Comparison of ENCODE assay signal across 13 cellular contexts in the genomic region with DNA sequence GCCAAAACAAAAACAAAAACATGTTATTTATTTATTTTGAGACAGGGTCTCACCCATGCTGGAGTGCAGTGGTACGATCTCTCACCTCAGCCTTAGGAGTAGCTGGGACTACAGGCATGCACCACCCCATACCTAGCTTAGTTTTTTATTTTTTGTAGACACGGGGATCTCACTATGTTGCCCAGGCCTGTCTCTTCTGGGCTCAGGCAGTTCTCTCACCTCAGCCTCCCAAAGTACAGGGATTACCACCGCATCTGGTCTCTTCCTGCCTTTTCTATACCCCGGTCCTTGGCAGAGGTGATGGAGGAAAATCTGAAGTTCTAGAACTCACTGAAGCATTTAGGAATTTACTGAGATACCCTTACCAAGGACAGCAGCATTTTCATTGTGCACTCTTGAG. TPM values are rescaled to one million over a fixed set of nuclear protein-coding genes. Genes with fewer than 3 reads are reported as not detected.
DNase-seq lines count a peak whose midpoint lies in the region; ATAC-seq, FAIRE-seq and TF ChIP-seq lines count a peak whose summit lies in the region.
"Had no signal": no experiment of that assay in that cellular context is flagged by ENCODE, and none has a peak within 500 bp of the region (broad histone marks: within the 10 kb centered on the region; RNA-seq: fewer than 3 reads in every experiment).

No MANE protein-coding gene starts in this region.

- peak overlapping the region; percentile 93 for H3K9ac ChIP-seq in PC-3 (ENCODE audit: low read length)

- H3K4me3 ChIP-seq in PC-3 (ENCODE audit: low read length) (no peak overlapping the region), esophagus squamous epithelium (no peak overlapping the region), small intestine (ENCODE audit: low read depth in 1 of 2, low read length in 2 of 2) (no peak overlapping the region), GM23338 (no peak overlapping the region)
- H3K4me3 ChIP-seq: body of pancreas had no signal

- peaks cover 28% of the 10 kb centered on the region for H3F3A ChIP-seq in PC-3 (ENCODE audit: low read length, unreplicated experiment)
- H3F3A ChIP-seq in GM23338 (replicated peaks; ENCODE audit: low read depth) = peaks cover 30% of the 10 kb centered on the region

- H3K27ac Mint-ChIP-seq in activated CD4-positive, alpha-beta memory T cell treated with anti-CD3 and anti-CD28 coated beads for 36 hours = peak overlapping the region; percentile 47
- no peak overlapping the region for H3K27ac Mint-ChIP-seq in activated CD4-positive, alpha-beta memory T cell treated with anti-CD3 and anti-CD28 coated beads, Interleukin-2, amount 10 ng/mL, durations not matched to agents 7 days and 5 days
- H3K27ac Mint-ChIP-seq in GM23338 = no peak overlapping the region
- H3K27ac Mint-ChIP-seq: endodermal cell had no signal

- POLR2A ChIA-PET in activated CD4-positive, alpha-beta memory T cell treated with anti-CD3 and anti-CD28 coated beads for 36 hours (lab: Charles Lee) = interaction anchor here (1.5 kb wide), 1 partner anchor 11 kb away, joined by 3 read pairs; no protein-coding TSS in a partner anchor
- POLR2A ChIA-PET in activated CD4-positive, alpha-beta memory T cell treated with anti-CD3 and anti-CD28 coated beads, Interleukin-2, amount 10 ng/mL, durations not matched to agents 7 days and 5 days (lab: Charles Lee) = interaction anchor here (3.7 to 13.0 kb wide), 3 partner anchors 7 to 79 kb away, joined by 18 to 229 read pairs (median 34); a partner anchor contains a TSS
- POLR2A ChIA-PET in PC-3 (lab: Charles Lee; ENCODE audit: unreplicated experiment) = no interaction called here

- H3K9me3 ChIP-seq in PC-3 (ENCODE audit: low read length) = no peaks in the 10 kb centered on the region
- H3K9me3 ChIP-seq in esophagus squamous epithelium = no peaks in the 10 kb centered on the region
- no peaks in the 10 kb centered on the region for H3K9me3 ChIP-seq in small intestine (ENCODE audit: control insufficient read depth, low read depth)
- H3K9me3 ChIP-seq: body of pancreas had no signal

- H3K4me1 Mint-ChIP-seq in activated CD4-positive, alpha-beta memory T cell treated with anti-CD3 and anti-CD28 coated beads for 36 hours (ENCODE audit: low read depth) = peaks cover 71% of the 10 kb centered on the region
- H3K4me1 Mint-ChIP-seq in activated CD4-positive, alpha-beta memory T cell treated with anti-CD3 and anti-CD28 coated beads, Interleukin-2, amount 10 ng/mL, durations not matched to agents 7 days and 5 days = peaks cover 79% of the 10 kb centered on the region
- H3K4me1 Mint-ChIP-seq in GM23338 = peaks cover 69% of the 10 kb centered on the region

- 0 out of 2 replicates have a peak overlapping the region, but pooled peaks have one; percentile 1 for H3K4me2 ChIP-seq in PC-3 (ENCODE audit: low read length)
- no peak overlapping the region for H3K4me2 ChIP-seq in GM23338

- H3K79me2 ChIP-seq in PC-3 (ENCODE audit: low read length) (peaks cover 33% of the 10 kb centered on the region), GM23338 (replicated peaks; ENCODE audit: insufficient read depth) (peaks cover 3% of the 10 kb centered on the region; the same call in 1 of the 2 replicates)

- intact Hi-C loops in activated CD4-positive, alpha-beta memory T cell treated with anti-CD3 and anti-CD28 coated beads for 36 hours (cut with micrococcal nuclease) = loop anchor here (10.0 kb wide), 1 partner anchor 1480 kb away; no protein-coding TSS in a partner anchor
- intact Hi-C loops in PC-3 (cut with micrococcal nuclease) = no loop called here
- intact Hi-C loops in esophagus squamous epithelium (cut with DNase I) = no loop called here

- peaks cover 83% of the 10 kb centered on the region for H3K4me1 ChIP-seq in PC-3 (ENCODE audit: insufficient read depth, low read length)
- peaks cover 74 to 100% (median 85%) of the 10 kb centered on the region in 3 donors for H3K4me1 ChIP-seq in esophagus squamous epithelium
- H3K4me1 ChIP-seq in small intestine (ENCODE audit: control insufficient read depth in 2 of 2, insufficient read depth in 1 of 2, low read depth in 1 of 2, low read length in 1 of 2) = peaks cover 0 to 15% of the 10 kb centered on the region in 2 donors
- peaks cover 72% of the 10 kb centered on the region for H3K4me1 ChIP-seq in GM23338 (ENCODE audit: insufficient read depth)

- DNase-seq in activated CD4-positive, alpha-beta memory T cell treated with anti-CD3 and anti-CD28 coated beads for 36 hours = no peak
- DNase-seq in activated CD4-positive, alpha-beta memory T cell treated with anti-CD3 and anti-CD28 coated beads, Interleukin-2, amount 10 ng/mL, durations not matched to agents 7 days and 5 days = no peak
- DNase-seq in PC-3 (no peak), esophagus squamous epithelium (lab: John Stamatoyannopoulos, UW) (no peak), small intestine (no peak), GM23338 (ENCODE audit: low spot score) (no peak), DMS79 (lab: John Stamatoyannopoulos, UW) (no peak)
- DNase-seq: activated CD8-positive, alpha-beta memory T cell treated with anti-CD3 and anti-CD28 coated beads, Interleukin-2, amount 50 U/mL, for 48 hours; body of pancreas; EL; endodermal cell; MV-4-11 had no signal

- ATAC-seq in PC-3 (no peak), GM23338 (no peak), GM18873 (IDR thresholded peaks at IDR 0.05; ENCODE audit: low FRiP score, unreplicated experiment) (no peak)
- ATAC-seq: body of pancreas had no signal

- TF ChIP-seq CTCF in PC-3 (conservative IDR thresholded peaks at IDR 0.05; ENCODE audit: low read depth, low read length) (no peak), esophagus squamous epithelium (IDR thresholded peaks at IDR 0.05) (no peak), GM23338 (conservative IDR thresholded peaks at IDR 0.05; ENCODE audit: low read depth in 2 of 2) (no peak)

- H2AFZ ChIP-seq in PC-3 (ENCODE audit: low read length) (no peak overlapping the region), GM23338 (no peak overlapping the region)

- H3K36me3 Mint-ChIP-seq in activated CD4-positive, alpha-beta memory T cell treated with anti-CD3 and anti-CD28 coated beads for 36 hours = peaks cover 1% of the 10 kb centered on the region
- peaks cover 7% of the 10 kb centered on the region for H3K36me3 Mint-ChIP-seq in activated CD4-positive, alpha-beta memory T cell treated with anti-CD3 and anti-CD28 coated beads, Interleukin-2, amount 10 ng/mL, durations not matched to agents 7 days and 5 days (ENCODE audit: low read depth)
- H3K36me3 Mint-ChIP-seq in GM23338 (ENCODE audit: low read depth) = no peaks in the 10 kb centered on the region

- H3K27ac ChIP-seq in PC-3 (ENCODE audit: low read length) (peak overlapping the region; percentile 97), esophagus squamous epithelium (peak overlapping the region in 3 of 4 donors; percentile 15 to 100 (median 99)), small intestine (ENCODE audit: low read depth in 1 of 2, low read length in 1 of 2) (peak overlapping the region; percentile 13 to 84), GM23338 (ENCODE audit: low read depth) (no peak overlapping the region)

- H3K36me3 ChIP-seq in PC-3 (ENCODE audit: low read depth, low read length) (no peaks in the 10 kb centered on the region), esophagus squamous epithelium (no peaks in the 10 kb centered on the region), small intestine (ENCODE audit: control insufficient read depth in 2 of 2, insufficient read depth in 2 of 2, low read length in 2 of 2) (no peaks in the 10 kb centered on the region), GM23338 (ENCODE audit: insufficient read depth) (no peaks in the 10 kb centered on the region)

- no peak for FAIRE-seq in small intestine (lab: Jason Lieb, UNC)

- BruUV-seq in PC-3 (replicated peaks; lab: Mats Ljungman, UMichigan) = no TSS peak

- no peaks in the 10 kb centered on the region for H3K27me3 Mint-ChIP-seq in activated CD4-positive, alpha-beta memory T cell treated with anti-CD3 and anti-CD28 coated beads for 36 hours
- H3K27me3 Mint-ChIP-seq in activated CD4-positive, alpha-beta memory T cell treated with anti-CD3 and anti-CD28 coated beads, Interleukin-2, amount 10 ng/mL, durations not matched to agents 7 days and 5 days = no peaks in the 10 kb centered on the region
- H3K27me3 Mint-ChIP-seq in GM23338 (ENCODE audit: insufficient read depth, low read depth, poor library complexity) = peaks cover 28% of the 10 kb centered on the region

- CTCF ChIA-PET in activated CD4-positive, alpha-beta memory T cell treated with anti-CD3 and anti-CD28 coated beads for 36 hours (lab: Charles Lee) = interaction anchor here (1.1 to 4.7 kb wide), 2 partner anchors 18 to 122 kb away, joined by 5 to 23 read pairs; no protein-coding TSS in a partner anchor
- CTCF ChIA-PET in activated CD4-positive, alpha-beta memory T cell treated with anti-CD3 and anti-CD28 coated beads, Interleukin-2, amount 10 ng/mL, durations not matched to agents 7 days and 5 days (lab: Charles Lee) = interaction anchor here (0.7 to 4.2 kb wide), 5 partner anchors 11 to 122 kb away, joined by 3 to 18 read pairs (median 10); no protein-coding TSS in a partner anchor
- CTCF ChIA-PET in PC-3 (lab: Charles Lee) = no interaction called here

- peak overlapping the region; percentile 5 for H3K4me3 Mint-ChIP-seq in activated CD4-positive, alpha-beta memory T cell treated with anti-CD3 and anti-CD28 coated beads for 36 hours
- no peak overlapping the region for H3K4me3 Mint-ChIP-seq in activated CD4-positive, alpha-beta memory T cell treated with anti-CD3 and anti-CD28 coated beads, Interleukin-2, amount 10 ng/mL, durations not matched to agents 7 days and 5 days
- H3K4me3 Mint-ChIP-seq in GM23338 = no peak overlapping the region
- H3K4me3 Mint-ChIP-seq: endodermal cell had no signal

- 70 to 75% methylated on average over 4 of the region's 4 CpGs for WGBS in esophagus squamous epithelium, 2 donors
- 88 to 94% (median 90%) methylated on average over 4 of the region's 4 CpGs for WGBS in small intestine, 3 donors

- no peaks in the 10 kb centered on the region for H3K9me2 ChIP-seq in PC-3 (replicated peaks; ENCODE audit: low read length)
- no peaks in the 10 kb centered on the region for H3K9me2 ChIP-seq in GM23338 (ENCODE audit: insufficient read depth)

- no peaks in the 10 kb centered on the region for H3K9me3 Mint-ChIP-seq in activated CD4-positive, alpha-beta memory T cell treated with anti-CD3 and anti-CD28 coated beads for 36 hours
- H3K9me3 Mint-ChIP-seq in activated CD4-positive, alpha-beta memory T cell treated with anti-CD3 and anti-CD28 coated beads, Interleukin-2, amount 10 ng/mL, durations not matched to agents 7 days and 5 days = no peaks in the 10 kb centered on the region
- no peaks in the 10 kb centered on the region; the same call in 2 of the 3 replicates for H3K9me3 Mint-ChIP-seq in GM23338
- H3K9me3 Mint-ChIP-seq: endodermal cell had no signal

- H4K20me1 ChIP-seq in PC-3 (ENCODE audit: low read length) (no peaks in the 10 kb centered on the region), GM23338 (replicated peaks; ENCODE audit: insufficient read depth) (no peaks in the 10 kb centered on the region)

- H3K27me3 ChIP-seq in PC-3 (ENCODE audit: low read length) = no peaks in the 10 kb centered on the region
- H3K27me3 ChIP-seq in esophagus squamous epithelium = no peaks in the 10 kb centered on the region
- H3K27me3 ChIP-seq in small intestine (ENCODE audit: control insufficient read depth in 2 of 2, insufficient read depth in 2 of 2, low read length in 2 of 2) = no peaks in the 10 kb centered on the region
- peaks cover 16% of the 10 kb centered on the region for H3K27me3 ChIP-seq in GM23338 (ENCODE audit: insufficient read depth)
- H3K27me3 ChIP-seq: body of pancreas had no signal

- no peak for TF ChIP-seq POLR2A in esophagus squamous epithelium (IDR thresholded peaks at IDR 0.05)

RNA-seq across cellular contexts. Expression of a gene that starts 6.8 kb away (rescaled TPM):
- total RNA-seq in activated CD4-positive, alpha-beta memory T cell treated with anti-CD3 and anti-CD28 coated beads for 36 hours = 10 to 100 TPM; 38.5 to 41.1 TPM
- total RNA-seq in activated CD4-positive, alpha-beta memory T cell treated with anti-CD3 and anti-CD28 coated beads, Interleukin-2, amount 10 ng/mL, durations not matched to agents 7 days and 5 days = 10 to 100 TPM; 39.0 to 39.3 TPM
- total RNA-seq in PC-3 (2014; rRNA removed) = 113 and 146 TPM in 2 replicates
- total RNA-seq in esophagus squamous epithelium = 10 to 100 TPM; 15.8 to 28.8 (median 24.0) TPM
- 10 to 100 TPM in 1 of 3 donors, 1 to 10 TPM in 2; 2.0 to 14.3 (median 3.2) TPM for polyA plus RNA-seq in small intestine
- total RNA-seq in GM23338 (2014; rRNA removed; shearing (Covaris generic)) = 97.8 and 119 TPM in 2 replicates
- polyA plus RNA-seq in GM23338 (2016; fragmentation: Nextera tagmentation; extraction: Ambion mirVana) = 11.2 and 13.2 TPM in 2 replicates
